Comparison of ENCODE assay signal across 18 cellular contexts in the genomic region with DNA sequence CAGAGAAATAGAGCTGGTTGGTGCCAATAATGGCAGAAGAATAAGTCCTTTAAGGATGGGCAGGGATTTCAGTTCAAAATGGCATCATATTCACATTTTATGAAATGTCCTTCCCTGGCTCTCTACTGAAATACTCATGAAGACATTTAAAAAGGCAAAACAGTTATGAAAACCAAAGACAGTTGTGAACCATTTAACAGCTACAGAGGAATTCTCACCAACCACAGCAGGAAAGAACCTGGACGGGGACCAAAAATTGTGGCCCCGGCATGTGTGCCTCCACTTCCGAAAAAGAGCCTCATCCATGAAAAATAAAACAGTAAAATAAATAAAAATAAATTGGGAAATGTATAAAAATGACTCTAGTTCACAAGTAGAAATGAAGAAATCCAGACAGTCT.
DNase-seq lines count a peak whose midpoint lies in the region; ATAC-seq and TF ChIP-seq lines count a peak whose summit lies in the region.
"Had no signal": no experiment of that assay in that cellular context is flagged by ENCODE, and none has a peak within 500 bp of the region (broad histone marks: within the 10 kb centered on the region; RNA-seq: fewer than 3 reads in every experiment).

No MANE protein-coding gene starts in this region.

- H3K27ac ChIP-seq in effector memory CD4-positive, alpha-beta T cell (ENCODE audit: insufficient read depth, low read length, poor library complexity, severe bottlenecking): no peak overlapping the region
- H3K27ac ChIP-seq in upper lobe of right lung: no peak overlapping the region
- H3K27ac ChIP-seq: A549 had no signal

- H3K27me3 ChIP-seq in effector memory CD4-positive, alpha-beta T cell (replicated peaks; ENCODE audit: control insufficient read depth, insufficient read depth, low read length, poor library complexity, severe bottlenecking): no peaks in the 10 kb centered on the region
- no peaks in the 10 kb centered on the region for H3K27me3 ChIP-seq in upper lobe of right lung
- H3K27me3 ChIP-seq: MG63 had no signal

- no peaks in the 10 kb centered on the region for H3K9me3 ChIP-seq in effector memory CD4-positive, alpha-beta T cell (ENCODE audit: control insufficient read depth, low read length)
- no peaks in the 10 kb centered on the region for H3K9me3 ChIP-seq in upper lobe of right lung
- H3K9me3 ChIP-seq: A549, MG63 had no signal

- DNase-seq in A172 (ENCODE audit: low spot score) (peak; percentile 60), LoVo (ENCODE audit: low spot score) (peak; percentile 26), chondrocyte (ENCODE audit: low spot score) (no peak), iris pigment epithelial cell (ENCODE audit: low read depth) (peak; percentile 34), upper lobe of right lung (no peak)
- DNase-seq in effector memory CD4-positive, alpha-beta T cell: no peak
- DNase-seq: MG63, NCI-H1092, NCI-H146, NCI-H2081, NCI-H510A treated with DMSO at 0.1 percent for 48 hours had no signal

- no peaks in the 10 kb centered on the region for H3K36me3 ChIP-seq in effector memory CD4-positive, alpha-beta T cell (ENCODE audit: control insufficient read depth, insufficient read depth, low read length)
- H3K36me3 ChIP-seq in upper lobe of right lung: no peaks in the 10 kb centered on the region
- H3K36me3 ChIP-seq: MG63 had no signal

- no peaks in the 10 kb centered on the region for H3K36me3 Mint-ChIP-seq in chondrocyte (ENCODE audit: low read depth)
- H3K36me3 Mint-ChIP-seq: CD14-positive monocyte had no signal

- no peak overlapping the region for H3K4me3 Mint-ChIP-seq in chondrocyte (ENCODE audit: unreplicated experiment)
- H3K4me3 Mint-ChIP-seq: CD14-positive monocyte had no signal

- no peaks in the 10 kb centered on the region for H3K27me3 Mint-ChIP-seq in chondrocyte (ENCODE audit: low read depth)

- peaks cover 33% of the 10 kb centered on the region for H3K4me1 Mint-ChIP-seq in chondrocyte (ENCODE audit: low read depth)

- no peaks in the 10 kb centered on the region for H3K4me1 ChIP-seq in effector memory CD4-positive, alpha-beta T cell (ENCODE audit: control insufficient read depth, insufficient read depth, low read length, poor library complexity, severe bottlenecking)
- H3K4me1 ChIP-seq in upper lobe of right lung: no peaks in the 10 kb centered on the region
- H3K4me1 ChIP-seq: A549 had no signal

- H3K27ac Mint-ChIP-seq in chondrocyte (ENCODE audit: unreplicated experiment): peak overlapping the region; percentile 27
- H3K27ac Mint-ChIP-seq: CD14-positive monocyte had no signal

- TF ChIP-seq CTCF in chondrocyte (IDR thresholded peaks at IDR 0.05): no peak
- no peak for TF ChIP-seq CTCF in upper lobe of right lung (IDR thresholded peaks at IDR 0.05)

- no peaks in the 10 kb centered on the region for H3K9me3 Mint-ChIP-seq in chondrocyte (ENCODE audit: low read depth)

- intact Hi-C loops in upper lobe of right lung (cut with DNase I): no loop called here

- ATAC-seq in GM21360 (IDR thresholded peaks at IDR 0.05; ENCODE audit: unreplicated experiment): no peak
- ATAC-seq in HG03045 (IDR thresholded peaks at IDR 0.05; ENCODE audit: unreplicated experiment): no peak
- no peak for ATAC-seq in upper lobe of right lung
- ATAC-seq: A549, K562, Panc1, Right ventricle myocardium inferior had no signal

- H3K4me3 ChIP-seq in effector memory CD4-positive, alpha-beta T cell (ENCODE audit: insufficient read depth, low read depth, low read length, poor library complexity, severe bottlenecking): no peak overlapping the region
- H3K4me3 ChIP-seq in upper lobe of right lung: no peak overlapping the region
- H3K4me3 ChIP-seq: A549, K562, MG63 had no signal

Comparison
In these comparisons a context has a peak if more than half of its experiments do, and no peak if none do; other contexts are left out.
1. DNase-seq: peak in A172 (single experiment), LoVo (single experiment) and iris pigment epithelial cell (single experiment); none in chondrocyte (single experiment), effector memory CD4-positive, alpha-beta T cell (0 of 3) and upper lobe of right lung (single experiment).